21 cellular contexts compared by ENCODE assay signal in the genomic region with DNA sequence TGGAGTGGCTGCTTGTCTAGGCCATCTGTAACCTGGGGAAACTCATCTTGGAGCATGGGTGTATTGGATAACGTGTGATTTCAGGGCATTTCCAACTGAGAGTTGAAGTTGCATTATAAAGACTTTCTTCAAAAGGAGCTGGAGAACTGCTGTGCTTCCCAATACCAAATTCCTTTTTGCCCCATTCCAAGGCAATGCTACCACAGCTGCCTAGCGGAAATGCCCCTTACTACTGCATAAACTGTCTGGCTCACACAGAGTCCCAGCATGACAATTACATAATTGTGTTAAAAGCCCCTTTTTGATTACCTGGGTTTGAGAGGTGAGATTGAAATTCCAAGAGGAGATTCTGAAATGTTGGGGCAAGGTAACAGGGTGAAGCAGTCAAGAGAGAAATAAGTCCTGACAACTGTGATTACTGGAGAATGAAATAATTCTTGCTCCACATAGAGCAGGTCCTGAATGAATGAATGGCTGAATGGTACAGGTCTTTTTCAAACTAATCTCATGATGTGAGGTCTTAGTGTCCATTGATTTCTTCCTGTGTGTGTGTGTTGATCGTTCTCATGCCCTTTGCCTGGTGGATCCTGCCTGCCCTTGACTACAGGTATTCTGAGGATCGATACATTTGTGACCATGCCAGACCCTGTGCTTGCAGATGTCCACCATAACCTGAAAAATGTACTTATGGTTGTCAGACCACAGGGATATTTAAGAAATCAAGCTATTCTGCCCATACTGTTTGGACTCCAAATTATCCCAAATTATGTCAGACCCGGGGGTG.
"Had no signal": no experiment of that assay in that cellular context is flagged by ENCODE, and none has a peak within 500 bp of the region (broad histone marks: within the 10 kb centered on the region; RNA-seq: fewer than 3 reads in every experiment).

No MANE protein-coding gene starts in this region.

- ATAC-seq: activated CD8-positive, alpha-beta memory T cell treated with anti-CD3 and anti-CD28 coated beads, Interleukin-2, amount 10 ng/mL, durations not matched to agents 7 days and 5 days; activated T-cell treated with anti-CD3 and anti-CD28 coated beads, Interleukin-2, amount 50 U/mL, for 4 hours; PC-3 had no signal

- H3K9me3 Mint-ChIP-seq: activated B cell treated with CpG ODN at 0.5 μM for 24 hours; activated naive CD8-positive, alpha-beta T cell treated with anti-CD3 and anti-CD28 coated beads for 36 hours; activated T-cell treated with anti-CD3 and anti-CD28 coated beads, Interleukin-2, amount 50 U/mL, for 4 hours had no signal

- H3K27ac Mint-ChIP-seq: activated B cell treated with CpG ODN at 0.5 μM for 24 hours; activated CD4-positive, alpha-beta T cell treated with anti-CD3 and anti-CD28 coated beads, Interleukin-2, amount 10 ng/mL, durations not matched to agents 24 days and 14 days; activated CD8-positive, alpha-beta memory T cell treated with anti-CD3 and anti-CD28 coated beads, Interleukin-2, amount 10 ng/mL, durations not matched to agents 7 days and 5 days; activated naive CD4-positive, alpha-beta T cell treated with anti-CD3 and anti-CD28 coated beads, Interleukin-2, amount 10 ng/mL, durations not matched to agents 7 days and 5 days; activated naive CD8-positive, alpha-beta T cell treated with anti-CD3 and anti-CD28 coated beads for 36 hours; T-helper 1 cell treated with Interleukin-12 subunit alpha and Interleukin-12 subunit beta and Interleukin-4 antibody, amounts not matched to agents 30 μg/mL and 1 μg/mL, for 36 hours had no signal

- DNase-seq: activated B cell treated with CpG ODN at 0.5 μM for 24 hours; activated CD4-positive, alpha-beta T cell treated with anti-CD3 and anti-CD28 coated beads for 1 hour; activated CD4-positive, alpha-beta T cell treated with anti-CD3 and anti-CD28 coated beads, Interleukin-2, amount 10 ng/mL, durations not matched to agents 24 days and 14 days; activated CD4-positive, alpha-beta T cell treated with anti-CD3 and anti-CD28 coated beads, Interleukin-2, amount 50 U/mL, for 48 hours; activated CD8-positive, alpha-beta memory T cell treated with anti-CD3 and anti-CD28 coated beads, Interleukin-2, amount 10 ng/mL, durations not matched to agents 7 days and 5 days; activated gamma-delta T cell treated with Interleukin-2 at 50 U/mL for 16 hours; activated naive CD4-positive, alpha-beta T cell treated with anti-CD3 and anti-CD28 coated beads, Interleukin-2, amount 10 ng/mL, durations not matched to agents 7 days and 5 days; activated naive CD8-positive, alpha-beta T cell treated with anti-CD3 and anti-CD28 coated beads for 36 hours; activated T-cell treated with anti-CD3 and anti-CD28 coated beads, Interleukin-2, amount 50 U/mL, for 4 hours; adrenal gland; Kasumi-1; NCI-H146; NCI-H187 treated with DMSO at 0.1 percent for 48 hours; NCI-H2081 treated with DMSO at 0.1 percent for 48 hours; NCI-H446; NCI-H524; PC-3; SHP77 had no signal

- H3K4me3 ChIP-seq: adrenal gland, breast epithelium, SJSA1 had no signal

- H3K4me1 ChIP-seq: adrenal gland, breast epithelium, SJSA1 had no signal

- H3K27me3 ChIP-seq: adrenal gland, breast epithelium, SJSA1 had no signal

- H3K36me3 ChIP-seq: adrenal gland, breast epithelium, SJSA1 had no signal

- H3K36me3 Mint-ChIP-seq: activated CD8-positive, alpha-beta memory T cell treated with anti-CD3 and anti-CD28 coated beads, Interleukin-2, amount 10 ng/mL, durations not matched to agents 7 days and 5 days; activated naive CD4-positive, alpha-beta T cell treated with anti-CD3 and anti-CD28 coated beads, Interleukin-2, amount 10 ng/mL, durations not matched to agents 7 days and 5 days; activated naive CD8-positive, alpha-beta T cell treated with anti-CD3 and anti-CD28 coated beads for 36 hours had no signal

- H3K4me3 Mint-ChIP-seq: activated B cell treated with CpG ODN at 0.5 μM for 24 hours; activated CD4-positive, alpha-beta T cell treated with anti-CD3 and anti-CD28 coated beads, Interleukin-2, amount 10 ng/mL, durations not matched to agents 24 days and 14 days; activated CD8-positive, alpha-beta memory T cell treated with anti-CD3 and anti-CD28 coated beads, Interleukin-2, amount 10 ng/mL, durations not matched to agents 7 days and 5 days; activated naive CD4-positive, alpha-beta T cell treated with anti-CD3 and anti-CD28 coated beads, Interleukin-2, amount 10 ng/mL, durations not matched to agents 7 days and 5 days; activated naive CD8-positive, alpha-beta T cell treated with anti-CD3 and anti-CD28 coated beads for 36 hours; activated T-cell treated with anti-CD3 and anti-CD28 coated beads, Interleukin-2, amount 50 U/mL, for 4 hours; T-helper 1 cell treated with Interleukin-12 subunit alpha and Interleukin-12 subunit beta and Interleukin-4 antibody, amounts not matched to agents 30 μg/mL and 1 μg/mL, for 36 hours had no signal

- H3K27me3 Mint-ChIP-seq: activated B cell treated with CpG ODN at 0.5 μM for 24 hours had no signal

- H3K27ac ChIP-seq: adrenal gland, breast epithelium, SJSA1 had no signal

- H3K9me3 ChIP-seq: adrenal gland, breast epithelium, SJSA1 had no signal
